ENCODE assay signal across 19 cellular contexts in the genomic region with DNA sequence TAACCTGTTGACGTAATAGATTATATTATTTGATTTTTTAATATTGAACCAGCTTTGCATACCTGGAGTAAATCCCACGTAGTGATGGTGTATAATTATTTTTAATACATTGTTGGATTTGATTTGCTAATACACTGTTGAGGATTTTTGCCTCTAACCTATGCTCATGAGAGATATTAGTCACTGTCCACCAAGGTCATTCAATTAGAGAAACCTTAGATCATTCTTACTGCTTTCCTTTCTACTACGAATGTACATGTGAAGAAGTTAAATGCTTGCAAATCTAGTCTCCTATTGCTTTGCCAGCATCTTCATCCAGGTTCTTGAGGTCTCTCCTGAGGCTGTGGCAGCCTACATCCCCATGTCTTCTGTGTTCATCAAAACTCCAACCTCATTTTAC. TPM values are rescaled to one million over a fixed set of nuclear protein-coding genes. Genes with fewer than 3 reads are reported as not detected.
DNase-seq lines count a peak whose midpoint lies in the region; ATAC-seq, FAIRE-seq and TF ChIP-seq lines count a peak whose summit lies in the region.
"Had no signal": no experiment of that assay in that cellular context is flagged by ENCODE, and none has a peak within 500 bp of the region (broad histone marks: within the 10 kb centered on the region; RNA-seq: fewer than 3 reads in every experiment).

No MANE protein-coding gene starts in this region.

- H3K36me3 ChIP-seq in left ventricle myocardium inferior: peaks cover 33% of the 10 kb centered on the region
- peaks cover 6% of the 10 kb centered on the region for H3K36me3 ChIP-seq in smooth muscle cell (ENCODE audit: low read depth)
- H3K36me3 ChIP-seq in WERI-Rb-1: peaks cover 16% of the 10 kb centered on the region; the same call in 1 of the 2 replicates

- no peak for TF ChIP-seq CTCF in left ventricle myocardium inferior (IDR thresholded peaks at IDR 0.05; ENCODE audit: borderline replicate concordance)
- no peak for TF ChIP-seq CTCF in smooth muscle cell (IDR thresholded peaks at IDR 0.05; ENCODE audit: borderline replicate concordance, insufficient read depth, poor library complexity, severe bottlenecking)
- no peak for TF ChIP-seq CTCF in WERI-Rb-1 (IDR thresholded peaks at IDR 0.05; ENCODE audit: low read depth, low read length)

- H3K4me3 Mint-ChIP-seq in activated naive CD8-positive, alpha-beta T cell treated with anti-CD3 and anti-CD28 coated beads, Interleukin-2, amount 50 U/mL, for 24 hours: no peak overlapping the region

- H4K20me1 ChIP-seq in smooth muscle cell (ENCODE audit: low read depth): peaks cover 57% of the 10 kb centered on the region

- no peak overlapping the region for H3K9ac ChIP-seq in smooth muscle cell (ENCODE audit: low read depth)

- no peak for DNase-seq in left ventricle myocardium inferior
- DNase-seq in Right ventricle myocardium superior: no peak
- DNase-seq in activated naive CD8-positive, alpha-beta T cell treated with anti-CD3 and anti-CD28 coated beads, Interleukin-2, amount 50 U/mL, for 24 hours: no peak
- DNase-seq in smooth muscle cell (lab: John Stamatoyannopoulos, UW; ENCODE audit: unreplicated experiment): no peak
- DNase-seq in WERI-Rb-1: no peak
- DNase-seq in activated naive CD4-positive, alpha-beta T cell treated with anti-CD3 and anti-CD28 coated beads, Interleukin-2, amount 50 U/mL, for 16 hours: no peak
- DNase-seq: EL; H7; NCI-H1417 treated with DMSO at 0.1 percent for 48 hours; NCI-H1930; NCI-H446 treated with DMSO at 0.1 percent for 48 hours; NK-92 treated with Interleukin-12 subunit alpha and Interleukin-12 subunit beta, amount 100 ng/mL, for 24 hours; RPMI8226; SJCRH30 had no signal

- peaks cover 11% of the 10 kb centered on the region for H3F3A ChIP-seq in smooth muscle cell (ENCODE audit: low read depth)

- no peaks in the 10 kb centered on the region for H3K9me3 Mint-ChIP-seq in activated naive CD8-positive, alpha-beta T cell treated with anti-CD3 and anti-CD28 coated beads, Interleukin-2, amount 50 U/mL, for 24 hours
- H3K9me3 Mint-ChIP-seq: IgD-negative memory B cell had no signal

- H3K36me3 Mint-ChIP-seq in activated naive CD8-positive, alpha-beta T cell treated with anti-CD3 and anti-CD28 coated beads, Interleukin-2, amount 50 U/mL, for 24 hours (ENCODE audit: low read depth): peaks cover 57% of the 10 kb centered on the region

- H3K27ac ChIP-seq in left ventricle myocardium inferior (replicated peaks) (no peak overlapping the region), smooth muscle cell (ENCODE audit: low read depth) (peak overlapping the region; percentile 95), WERI-Rb-1 (no peak overlapping the region)
- H3K27ac ChIP-seq: A549, C4-2B, SJCRH30 had no signal

- H3K79me2 ChIP-seq in smooth muscle cell (ENCODE audit: low read depth): peaks cover 73% of the 10 kb centered on the region

- H3K4me1 Mint-ChIP-seq in activated naive CD8-positive, alpha-beta T cell treated with anti-CD3 and anti-CD28 coated beads, Interleukin-2, amount 50 U/mL, for 24 hours: peaks cover 67% of the 10 kb centered on the region

- no peaks in the 10 kb centered on the region for H3K27me3 ChIP-seq in left ventricle myocardium inferior (ENCODE audit: low read depth)
- H3K27me3 ChIP-seq in smooth muscle cell (ENCODE audit: low read depth): no peaks in the 10 kb centered on the region
- H3K27me3 ChIP-seq in WERI-Rb-1 (ENCODE audit: insufficient read depth, low read depth, severe bottlenecking): no peaks in the 10 kb centered on the region
- H3K27me3 ChIP-seq: SJCRH30 had no signal

- peak overlapping the region; percentile 47 for H3K27ac Mint-ChIP-seq in activated naive CD8-positive, alpha-beta T cell treated with anti-CD3 and anti-CD28 coated beads, Interleukin-2, amount 50 U/mL, for 24 hours
- H3K27ac Mint-ChIP-seq: IgD-negative memory B cell had no signal

- peak overlapping the region; percentile 68 for H3K4me2 ChIP-seq in smooth muscle cell
- H3K4me2 ChIP-seq: A549 had no signal

- H3K4me3 ChIP-seq in left ventricle myocardium inferior: peak overlapping the region; percentile 9
- H3K4me3 ChIP-seq in smooth muscle cell: no peak overlapping the region
- H3K4me3 ChIP-seq in WERI-Rb-1 (ENCODE audit: low read depth, low read length): no peak overlapping the region
- H3K4me3 ChIP-seq: A549, SJCRH30 had no signal

- peak; percentile 5 for FAIRE-seq in islet of Langerhans (lab: Jason Lieb, UNC)
- FAIRE-seq: A549 had no signal

- no peak overlapping the region for H2AFZ ChIP-seq in smooth muscle cell (ENCODE audit: low read depth)

- H3K4me1 ChIP-seq in left ventricle myocardium inferior (peaks cover 89% of the 10 kb centered on the region), smooth muscle cell (ENCODE audit: low read depth) (peaks cover 21% of the 10 kb centered on the region)

- intact Hi-C loops in left ventricle myocardium inferior (cut with micrococcal nuclease) (no loop called here), Right ventricle myocardium superior (cut with DNase I) (no loop called here)

- ATAC-seq in Right ventricle myocardium superior (ENCODE audit: poor library complexity): no peak
- no peak for ATAC-seq in activated naive CD8-positive, alpha-beta T cell treated with anti-CD3 and anti-CD28 coated beads, Interleukin-2, amount 50 U/mL, for 24 hours
- ATAC-seq in GM19023 (IDR thresholded peaks at IDR 0.05; ENCODE audit: unreplicated experiment): no peak
- ATAC-seq: A549 had no signal

- no peaks in the 10 kb centered on the region for H3K27me3 Mint-ChIP-seq in activated naive CD8-positive, alpha-beta T cell treated with anti-CD3 and anti-CD28 coated beads, Interleukin-2, amount 50 U/mL, for 24 hours
- H3K27me3 Mint-ChIP-seq: IgD-negative memory B cell had no signal

- no peaks in the 10 kb centered on the region for H3K9me3 ChIP-seq in left ventricle myocardium inferior (replicated peaks)
- no peaks in the 10 kb centered on the region for H3K9me3 ChIP-seq in smooth muscle cell (replicated peaks; ENCODE audit: low read depth)
- H3K9me3 ChIP-seq in WERI-Rb-1 (ENCODE audit: severe bottlenecking): no peaks in the 10 kb centered on the region
- H3K9me3 ChIP-seq: A549, SJCRH30 had no signal

- WGBS in smooth muscle cell (ENCODE audit: low lambda C conversion rate): 94% methylated on average over 3 of the region's 3 CpGs

RNA-seq across cellular contexts. Expression of a gene that starts 6.7 kb away (rescaled TPM):
- total RNA-seq in left ventricle myocardium inferior (743 TPM), Right ventricle myocardium superior (767 TPM), smooth muscle cell (352 and 395 TPM in 2 replicates)
- 204 and 206 TPM in 2 replicates for polyA plus RNA-seq in smooth muscle cell

RNA-seq across cellular contexts. Expression of a gene that starts 6.8 kb away (rescaled TPM):
- total RNA-seq in left ventricle myocardium inferior (10.0 TPM), Right ventricle myocardium superior (6.9 TPM), smooth muscle cell (14.0 and 27.9 TPM in 2 replicates)
- polyA plus RNA-seq in smooth muscle cell: 11.5 and 14.3 TPM in 2 replicates

RNA-seq across cellular contexts. Expression of a gene that starts 23.7 kb away (rescaled TPM):
- total RNA-seq in left ventricle myocardium inferior (12.7 TPM), Right ventricle myocardium superior (10.4 TPM), smooth muscle cell (3.0 and 3.7 TPM in 2 replicates)
- 7.0 and 7.3 TPM in 2 replicates for polyA plus RNA-seq in smooth muscle cell
